ENCODE assay signal across 8 cellular contexts in genomic region chr5:53560506-53561191, GRCh38. TPM values are rescaled to one million over a fixed set of nuclear protein-coding genes. Genes with fewer than 3 reads are reported as not detected.
DNase-seq lines count a peak whose midpoint lies in the region; ATAC-seq and TF ChIP-seq lines count a peak whose summit lies in the region.

Gene NDUFS4, plus strand, starts transcription at chr5:53560639. Its CDS starts 24 bp downstream, at chr5:53560663.

- peak within 1 kb of the TSS; percentile 78 for H3K23ac ChIP-seq in IMR-90 (ENCODE audit: low read depth, low read length)

- H4K5ac ChIP-seq in IMR-90 (ENCODE audit: low read depth, low read length) = peak within 1 kb of the TSS; percentile 94

- DNase-seq in DMS 273 (lab: John Stamatoyannopoulos, UW; ENCODE audit: unreplicated experiment) (peak; percentile 91), IMR-90 (peak; percentile 95), PC-9 (peak; percentile 73 to 76)
- DNase-seq in activated T-cell treated with anti-CD3 and anti-CD28 coated beads, Interleukin-2, amount 50 U/mL, for 24 hours = peak; percentile 84
- peak; percentile 52 for DNase-seq in stimulated activated CD8-positive, alpha-beta memory T cell treated with anti-CD3 and anti-CD28 coated beads, Interleukin-7, amount 100 ng/mL, for 24 hours (ENCODE audit: low read depth)

- H2BK15ac ChIP-seq in IMR-90 (ENCODE audit: low read depth, low read length) = peak within 1 kb of the TSS; percentile 56; the same call in 1 of the 3 replicates

- H3K36me3 Mint-ChIP-seq in activated T-cell treated with anti-CD3 and anti-CD28 coated beads, Interleukin-2, amount 50 U/mL, for 24 hours (ENCODE audit: low read depth) = peaks cover 25% of the 10 kb centered on the region

- 0 out of 2 replicates have a peak within 1 kb of the TSS, but pooled peaks have one; percentile 30 for H2BK20ac ChIP-seq in IMR-90 (ENCODE audit: low read depth, low read length)

- peak within 1 kb of the TSS; percentile 79 for H3K27ac ChIP-seq in IMR-90 (ENCODE audit: insufficient read depth, low read length)
- peak within 1 kb of the TSS; percentile 42 for H3K27ac ChIP-seq in PC-9
- peak within 1 kb of the TSS; percentile 55 for H3K27ac ChIP-seq in muscle layer of colon (ENCODE audit: low read depth, low read length)

- 0% methylated on average over 3 of the region's 30 CpGs; no CpG with 5 or more reads in 1 of the 2 experiments for WGBS in IMR-90 (ENCODE audit: extremely low coverage in 2 of 2, insufficient read length in 1 of 2), 2 experiments

- peak within 1 kb of the TSS; percentile 96 for H2AFZ ChIP-seq in IMR-90 (replicated peaks; ENCODE audit: low read length, poor library complexity)
- H2AFZ ChIP-seq in PC-9 = peak within 1 kb of the TSS; percentile 96

- 0 out of 2 replicates have a peak, but pooled peaks cover 4% of the 10 kb centered on the region for H3K9me2 ChIP-seq in PC-9 (ENCODE audit: insufficient read depth)

- peak within 1 kb of the TSS; percentile 92 for H3K14ac ChIP-seq in IMR-90 (replicated peaks; ENCODE audit: low read depth, low read length)

- H3K36me3 ChIP-seq in IMR-90 (ENCODE audit: control insufficient read depth, insufficient read depth, low read length) (no peaks in the 10 kb centered on the region), PC-9 (ENCODE audit: low read depth) (no peaks in the 10 kb centered on the region), muscle layer of colon (ENCODE audit: insufficient read depth, low read length) (no peaks in the 10 kb centered on the region)

- H3K27me3 Mint-ChIP-seq in activated T-cell treated with anti-CD3 and anti-CD28 coated beads, Interleukin-2, amount 50 U/mL, for 24 hours = peaks cover 30% of the 10 kb centered on the region

- POLR2A ChIA-PET in IMR-90 (lab: Charles Lee; ENCODE audit: unreplicated experiment) (interaction anchor here (0.6 kb wide), 1 partner anchor 502 kb away, joined by 3 read pairs; no protein-coding TSS in a partner anchor), PC-9 (lab: Charles Lee; ENCODE audit: unreplicated experiment) (interaction anchor here (0.6 kb wide), 1 partner anchor 674 kb away, joined by 3 read pairs; no protein-coding TSS in a partner anchor)

- H3K4me1 ChIP-seq in IMR-90 (ENCODE audit: control insufficient read depth, insufficient read depth, low read length) (no peaks in the 10 kb centered on the region; the same call in 1 of the 2 replicates), PC-9 (replicated peaks; ENCODE audit: insufficient read depth) (peaks cover 5% of the 10 kb centered on the region; the same call in 1 of the 2 replicates), muscle layer of colon (ENCODE audit: insufficient read depth, low read length) (peaks cover 19% of the 10 kb centered on the region)

- H3K9ac ChIP-seq in IMR-90 (ENCODE audit: low read depth, low read length) (peak within 1 kb of the TSS; percentile 98), muscle layer of colon (ENCODE audit: low read length) (peak within 1 kb of the TSS; percentile 72)

- H2BK5ac ChIP-seq in IMR-90 (ENCODE audit: low read depth, low read length, poor library complexity, severe bottlenecking) = peak within 1 kb of the TSS; percentile 81

- H3K56ac ChIP-seq in IMR-90 (ENCODE audit: extremely low read depth, insufficient read depth, low read length) = peak within 1 kb of the TSS; percentile 95

- CTCF ChIA-PET in IMR-90 (lab: Yijun Ruan, JAX) = no interaction called here
- CTCF ChIA-PET in PC-9 (lab: Charles Lee) = no interaction called here

- intact Hi-C loops in IMR-90 (cut with micrococcal nuclease) (loop anchor here (5.0 to 10.0 kb wide), 2 partner anchors 73 to 654 kb away; no protein-coding TSS in a partner anchor), PC-9 (cut with micrococcal nuclease; ENCODE audit: unreplicated experiment) (no loop called here)

- no peaks in the 10 kb centered on the region for H3K27me3 ChIP-seq in IMR-90 (ENCODE audit: control insufficient read depth, insufficient read depth, low read length)
- H3K27me3 ChIP-seq in PC-9 (ENCODE audit: insufficient read depth, low read depth) = no peaks in the 10 kb centered on the region
- no peaks in the 10 kb centered on the region for H3K27me3 ChIP-seq in muscle layer of colon (ENCODE audit: control insufficient read depth in 1 of 2, insufficient read depth in 2 of 2, low read length in 2 of 2)

- H2BK120ac ChIP-seq in IMR-90 (ENCODE audit: low read depth, low read length) = peak within 1 kb of the TSS; percentile 59

- H3K9me3 ChIP-seq in IMR-90 (ENCODE audit: control insufficient read depth, insufficient read depth, low read length) = no peaks in the 10 kb centered on the region
- no peaks in the 10 kb centered on the region for H3K9me3 ChIP-seq in PC-9 (ENCODE audit: insufficient read depth, low read depth)
- no peaks in the 10 kb centered on the region for H3K9me3 ChIP-seq in muscle layer of colon (ENCODE audit: low read length)

- no peaks in the 10 kb centered on the region for H3F3A ChIP-seq in PC-9 (ENCODE audit: insufficient read depth, low read depth)

- peak; percentile 88 for ATAC-seq in GM21526 (IDR thresholded peaks at IDR 0.05; ENCODE audit: low FRiP score, unreplicated experiment)
- ATAC-seq in IMR-90 (ENCODE audit: low read depth) = peak; percentile 98
- ATAC-seq in esophagus mucosa = peak; percentile 93

- H3K4me1 Mint-ChIP-seq in activated T-cell treated with anti-CD3 and anti-CD28 coated beads, Interleukin-2, amount 50 U/mL, for 24 hours (ENCODE audit: low read depth) = peaks cover 35% of the 10 kb centered on the region

- TF ChIP-seq CTCF in IMR-90 (conservative IDR thresholded peaks at IDR 0.05; ENCODE audit: low read depth, low read length) (peak; percentile 8; the same call in 1 of the 2 replicates), PC-9 (conservative IDR thresholded peaks at IDR 0.05) (no peak)

- H4K91ac ChIP-seq in IMR-90 (ENCODE audit: insufficient read depth, low read depth, low read length) = peak within 1 kb of the TSS; percentile 91

- H3K79me1 ChIP-seq in IMR-90 (ENCODE audit: low read depth in 1 of 2, low read length in 2 of 2) = peaks cover 2 to 30% of the 10 kb centered on the region in 2 experiments; a peak in 2 of 4 replicates

- H3K4me3 Mint-ChIP-seq in activated T-cell treated with anti-CD3 and anti-CD28 coated beads, Interleukin-2, amount 50 U/mL, for 24 hours = peak within 1 kb of the TSS; percentile 96

- H3K18ac ChIP-seq in IMR-90 (ENCODE audit: low read depth, low read length) = peak within 1 kb of the TSS; percentile 74

- H2AK5ac ChIP-seq in IMR-90 (ENCODE audit: low read depth, low read length) = peak within 1 kb of the TSS; percentile 67

- peak within 1 kb of the TSS; percentile 95 for H3K4me2 ChIP-seq in IMR-90 (ENCODE audit: low read depth, low read length)
- H3K4me2 ChIP-seq in PC-9 = peak within 1 kb of the TSS; percentile 79

- dilution Hi-C loops in IMR-90 (cut with HindIII; ENCODE audit: low sequenced_read_pairs, unreplicated experiment) = no loop called here

- TF ChIP-seq RAD21 in IMR-90 (IDR thresholded peaks at IDR 0.05; ENCODE audit: low read length) = no peak

- H3K79me2 ChIP-seq in PC-9 (ENCODE audit: low read depth) = peaks cover 45% of the 10 kb centered on the region

- H4K20me1 ChIP-seq in IMR-90 (ENCODE audit: insufficient read depth, low read length) = peaks cover 9% of the 10 kb centered on the region; the same call in 1 of the 2 replicates
- no peaks in the 10 kb centered on the region for H4K20me1 ChIP-seq in PC-9 (ENCODE audit: insufficient read depth)

- TF ChIP-seq POLR2A in IMR-90 (IDR thresholded peaks at IDR 0.05; ENCODE audit: low read depth, low read length) = peak; percentile 69

- peak within 1 kb of the TSS; percentile 91 for H2AK9ac ChIP-seq in IMR-90 (replicated peaks; ENCODE audit: low read depth, low read length, poor library complexity)

- BruUV-seq in IMR-90 (replicated peaks; lab: Mats Ljungman, UMichigan) (TSS peak; percentile 44), PC-9 (replicated peaks; lab: Mats Ljungman, UMichigan) (TSS peak; percentile 95)

- H3K27ac Mint-ChIP-seq in activated T-cell treated with anti-CD3 and anti-CD28 coated beads, Interleukin-2, amount 50 U/mL, for 24 hours = peak within 1 kb of the TSS; percentile 98

- H3K4me3 ChIP-seq in IMR-90 (ENCODE audit: insufficient read depth, low read depth, low read length) = peak within 1 kb of the TSS; percentile 98
- peak within 1 kb of the TSS; percentile 73 for H3K4me3 ChIP-seq in PC-9
- peak within 1 kb of the TSS; percentile 95 to 96 for H3K4me3 ChIP-seq in muscle layer of colon (ENCODE audit: low read depth in 1 of 2, low read length in 2 of 2)

- in situ Hi-C loops in IMR-90 (cut with MboI; ENCODE audit: low sequenced_read_pairs) = no loop called here

- H4K8ac ChIP-seq in IMR-90 (ENCODE audit: low read depth in 2 of 2, low read length in 2 of 2) = peak within 1 kb of the TSS; percentile 89 to 96

- peak within 1 kb of the TSS; percentile 85 for H3K4ac ChIP-seq in IMR-90 (ENCODE audit: low read depth, low read length)

- H3K9me3 Mint-ChIP-seq in activated T-cell treated with anti-CD3 and anti-CD28 coated beads, Interleukin-2, amount 50 U/mL, for 24 hours = peaks cover 5% of the 10 kb centered on the region

- H3K9me1 ChIP-seq in IMR-90 (ENCODE audit: insufficient read depth, low read length) = no peaks in the 10 kb centered on the region

TF ChIP-seq in IMR-90, 13 proteins besides CTCF, POLR2A, EP300 and RAD21:
- TF ChIP-seq SMC3 (IDR thresholded peaks at IDR 0.05; ENCODE audit: low read depth, low read length) = 0 out of 2 replicates have a peak, but pooled peaks have one; percentile 21
- TF ChIP-seq MXI1 (IDR thresholded peaks at IDR 0.05; ENCODE audit: borderline replicate concordance, low read depth, low read length) = no peak
- 0 out of 2 replicates have a peak, but pooled peaks have one; percentile 40 for TF ChIP-seq MAZ (IDR thresholded peaks at IDR 0.05; ENCODE audit: borderline replicate concordance, low read depth, low read length)
- TF ChIP-seq CEBPB (IDR thresholded peaks at IDR 0.05; ENCODE audit: low read depth, low read length) = peak; percentile 100

RNA-seq across cellular contexts. Expression of gene NDUFS4, which starts in this region (rescaled TPM):
- 34.2 and 60.0 TPM in 2 replicates for total RNA-seq in IMR-90 (2012; rRNA removed)
- 67.5 and 70.1 TPM in 2 replicates for polyA plus RNA-seq in IMR-90 (2012; rRNA removed)
- polyA plus RNA-seq in IMR-90 (2012; cell fraction: cytosol; rRNA removed) = 37.0 and 54.3 TPM in 2 replicates
- 9.7 and 50.4 TPM in 2 replicates for polyA plus RNA-seq in IMR-90 (2012; cell fraction: nucleus; rRNA removed; ENCODE audit: low replicate concordance)
- total RNA-seq in PC-9 (2021) = 84.1 and 94.3 TPM in 2 replicates
- 70.8 TPM for total RNA-seq in esophagus mucosa

Comparison
In these comparisons a context has a peak if more than half of its experiments do, and no peak if none do; other contexts are left out.
1. Peak in every context shown above with its lines: DNase-seq, ATAC-seq, H3K4me3 ChIP-seq and H3K27ac ChIP-seq.